ENCODE assay signal across 11 cellular contexts in the genomic region with DNA sequence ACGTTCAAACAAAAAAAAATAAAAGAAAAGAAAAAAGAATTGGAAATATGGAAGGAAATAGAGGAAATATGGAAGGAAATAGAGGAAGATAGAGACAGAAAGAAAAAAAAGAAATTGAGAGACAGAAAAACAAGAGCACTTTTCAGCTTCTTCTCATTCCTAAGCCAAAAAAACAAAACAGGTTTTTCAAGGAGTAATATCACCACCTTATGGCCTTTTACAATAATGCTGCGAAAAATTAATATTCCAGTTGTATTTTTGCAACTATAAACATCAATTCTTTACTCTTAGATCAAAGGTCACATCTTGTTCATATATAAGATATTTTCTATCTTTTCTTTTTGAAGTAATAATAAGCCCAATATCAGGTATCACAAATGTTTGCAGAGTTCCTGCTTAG.
DNase-seq lines count a peak whose midpoint lies in the region; ATAC-seq, FAIRE-seq and TF ChIP-seq lines count a peak whose summit lies in the region.
"Had no signal": no experiment of that assay in that cellular context is flagged by ENCODE, and none has a peak within 500 bp of the region (broad histone marks: within the 10 kb centered on the region; RNA-seq: fewer than 3 reads in every experiment).

No MANE protein-coding gene starts in this region.

- H3K9ac ChIP-seq in K562 (ENCODE audit: insufficient read depth in 1 of 2, low read depth in 2 of 2, low read length in 2 of 2) = no peak overlapping the region

- ATAC-seq in K562 (no peak), GM18907 (IDR thresholded peaks at IDR 0.05; ENCODE audit: unreplicated experiment) (no peak), lower lobe of right lung (no peak)

- POLR2A ChIA-PET in K562 (lab: Yijun Ruan, JAX) = no interaction called here

- no peak overlapping the region for H2AFZ ChIP-seq in K562 (ENCODE audit: low read depth, low read length)

- intact Hi-C loops in K562 (cut with micrococcal nuclease) = no loop called here
- intact Hi-C loops in lower lobe of right lung (cut with DNase I) = no loop called here

- no peaks in the 10 kb centered on the region for H4K20me1 ChIP-seq in K562 (replicated peaks; ENCODE audit: control insufficient read depth, insufficient read depth, low read length)

- no peak for TF ChIP-seq EP300 in K562 (IDR thresholded peaks at IDR 0.05; ENCODE audit: low read length)

- no peaks in the 10 kb centered on the region for H3K79me2 ChIP-seq in K562 (ENCODE audit: control insufficient read depth, insufficient read depth, low read length)

- DNase-seq in Caki2 (ENCODE audit: low read depth) (peak; percentile 5), K562 (ENCODE audit: extremely low read depth in 1 of 4, low spot score in 3 of 4) (no peak), myocyte (ENCODE audit: low read depth) (peak; percentile 2), lower lobe of right lung (no peak), urothelium cell line (ENCODE audit: low spot score) (no peak)
- DNase-seq in activated CD4-positive, CD25-positive, alpha-beta regulatory T cell treated with anti-CD3 and anti-CD28 coated beads, Interleukin-2, amount 50 U/mL, for 72 hours = no peak
- DNase-seq: anterior cingulate cortex, naive B cell had no signal

- H3K4me2 ChIP-seq in K562 (ENCODE audit: insufficient read depth, low read length) = no peak overlapping the region

- TF ChIP-seq CTCF in LNCAP (IDR thresholded peaks at IDR 0.05) = peak; percentile 58
- no peak for TF ChIP-seq CTCF in K562 (IDR thresholded peaks at IDR 0.05 in 2 of 3, conservative IDR thresholded peaks at IDR 0.05 in 1 of 3; ENCODE audit: insufficient read depth in 2 of 3, low read depth in 1 of 3, low read length in 3 of 3)
- no peak for TF ChIP-seq CTCF in lower lobe of right lung (IDR thresholded peaks at IDR 0.05)

- BruUV-seq in K562 (replicated peaks; lab: Mats Ljungman, UMichigan) = no TSS peak

- no peak for FAIRE-seq in K562 (lab: Jason Lieb, UNC)
- FAIRE-seq in urothelium cell line (lab: Jason Lieb, UNC) = no peak
- FAIRE-seq: TTC549 had no signal

- no peak for TF ChIP-seq POLR2A in K562 (conservative IDR thresholded peaks at IDR 0.05)

- H3K27me3 ChIP-seq in K562 (ENCODE audit: control insufficient read depth in 2 of 2, insufficient read depth in 2 of 2, low read length in 2 of 2) = no peaks in the 10 kb centered on the region
- no peaks in the 10 kb centered on the region for H3K27me3 ChIP-seq in lower lobe of right lung (ENCODE audit: low read depth)

- in situ Hi-C loops in Caki2 (cut with HindIII; ENCODE audit: low pct_unique_long_range_greater_than_20kb, low sequenced_read_pairs) (no loop called here), K562 (cut with MboI) (no loop called here)

- H3K4me1 ChIP-seq in K562 (replicated peaks in 1 of 2; ENCODE audit: control insufficient read depth in 2 of 2, insufficient read depth in 2 of 2, low read length in 2 of 2) = no peaks in the 10 kb centered on the region
- H3K4me1 ChIP-seq in lower lobe of right lung = no peaks in the 10 kb centered on the region

- H3K36me3 ChIP-seq in K562 (ENCODE audit: control insufficient read depth, insufficient read depth, low read length) = no peaks in the 10 kb centered on the region
- no peaks in the 10 kb centered on the region for H3K36me3 ChIP-seq in lower lobe of right lung

- TF ChIP-seq RAD21 in K562 (CRISPR knock-in tag; conservative IDR thresholded peaks at IDR 0.05 in 1 of 2, IDR thresholded peaks at IDR 0.05 in 1 of 2) = peak; percentile 43 to 47

- H3K9me3 ChIP-seq in K562 (replicated peaks; ENCODE audit: control insufficient read depth, insufficient read depth, low read depth, low read length) (no peaks in the 10 kb centered on the region), lower lobe of right lung (no peaks in the 10 kb centered on the region)

- no peak overlapping the region for H3K4me3 ChIP-seq in K562
- H3K4me3 ChIP-seq in lower lobe of right lung = no peak overlapping the region

- CTCF ChIA-PET in K562 (lab: Yijun Ruan, JAX; ENCODE audit: low intra/inter-chr PET ratio) = no interaction called here

- H3K9me1 ChIP-seq in K562 (ENCODE audit: control insufficient read depth, insufficient read depth, low read length) = no peaks in the 10 kb centered on the region

- H3K27ac ChIP-seq in K562 (ENCODE audit: extremely low read depth, low read depth, low read length) = no peak overlapping the region
- no peak overlapping the region for H3K27ac ChIP-seq in lower lobe of right lung

- 0% methylated on average over 1 of the region's 2 CpGs for WGBS in K562 (ENCODE audit: insufficient coverage, low coverage, missing lambda C conversion rate)

TF ChIP-seq in K562, 482 proteins besides CTCF, POLR2A, EP300 and RAD21:
- TF ChIP-seq ILK (tag; IDR thresholded peaks at IDR 0.05; ENCODE audit: borderline replicate concordance, low read depth) (no peak), HOXB6 (CRISPR knock-in tag; IDR thresholded peaks at IDR 0.05; ENCODE audit: borderline replicate concordance) (no peak), STAT5B (CRISPR knock-in tag; IDR thresholded peaks at IDR 0.05) (no peak), SMARCA5 (IDR thresholded peaks at IDR 0.05) (no peak)
- TF ChIP-seq, protein P1, sequence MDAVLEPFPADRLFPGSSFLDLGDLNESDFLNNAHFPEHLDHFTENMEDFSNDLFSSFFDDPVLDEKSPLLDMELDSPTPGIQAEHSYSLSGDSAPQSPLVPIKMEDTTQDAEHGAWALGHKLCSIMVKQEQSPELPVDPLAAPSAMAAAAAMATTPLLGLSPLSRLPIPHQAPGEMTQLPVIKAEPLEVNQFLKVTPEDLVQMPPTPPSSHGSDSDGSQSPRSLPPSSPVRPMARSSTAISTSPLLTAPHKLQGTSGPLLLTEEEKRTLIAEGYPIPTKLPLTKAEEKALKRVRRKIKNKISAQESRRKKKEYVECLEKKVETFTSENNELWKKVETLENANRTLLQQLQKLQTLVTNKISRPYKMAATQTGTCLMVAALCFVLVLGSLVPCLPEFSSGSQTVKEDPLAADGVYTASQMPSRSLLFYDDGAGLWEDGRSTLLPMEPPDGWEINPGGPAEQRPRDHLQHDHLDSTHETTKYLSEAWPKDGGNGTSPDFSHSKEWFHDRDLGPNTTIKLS (IDR thresholded peaks at IDR 0.05; ENCODE audit: borderline replicate concordance, low read depth) = no peak

Comparison
In these comparisons a context has a peak if more than half of its experiments do, and no peak if none do; other contexts are left out.
1. DNase-seq: peak in Caki2 (single experiment) and myocyte (single experiment); none in K562 (0 of 4), activated CD4-positive, CD25-positive, alpha-beta regulatory T cell treated with anti-CD3 and anti-CD28 coated beads, Interleukin-2, amount 50 U/mL, for 72 hours (single experiment), lower lobe of right lung (single experiment) and urothelium cell line (single experiment).